8 cellular contexts compared by ENCODE assay signal in genomic region chr4:152535236-152535902, GRCh38. TPM values are rescaled to one million over a fixed set of nuclear protein-coding genes. Genes with fewer than 3 reads are reported as not detected.
DNase-seq lines count a peak whose midpoint lies in the region; ATAC-seq and TF ChIP-seq lines count a peak whose summit lies in the region.

No MANE protein-coding gene starts in this region.

- POLR2A ChIA-PET in activated B cell treated with CpG ODN at 0.5 μM for 24 hours (lab: Charles Lee): interaction anchor here (0.6 to 7.3 kb wide), 26 partner anchors 9 to 667 kb away, joined by 3 to 136 read pairs (median 8); partner anchors contain the start of genes ARFIP1, TIGD4 and TMEM154

- CTCF ChIA-PET in activated B cell treated with CpG ODN at 0.5 μM for 24 hours (lab: Charles Lee): interaction anchor here (0.6 to 2.9 kb wide), 6 partner anchors 18 to 200 kb away, joined by 3 to 20 read pairs (median 3); no protein-coding TSS in a partner anchor

- peaks cover 42% of the 10 kb centered on the region for H4K20me1 ChIP-seq in neural progenitor cell (ENCODE audit: low read depth)

- H3K27ac Mint-ChIP-seq in activated B cell treated with CpG ODN at 0.5 μM for 24 hours (peak overlapping the region; percentile 98), neural progenitor cell (no peak overlapping the region)

- H3K27me3 Mint-ChIP-seq in activated B cell treated with CpG ODN at 0.5 μM for 24 hours (no peaks in the 10 kb centered on the region), neural progenitor cell (ENCODE audit: insufficient read depth, low read depth) (no peaks in the 10 kb centered on the region)

- H3K36me3 ChIP-seq in neural progenitor cell: no peaks in the 10 kb centered on the region

- ATAC-seq in HG03108 (IDR thresholded peaks at IDR 0.05; ENCODE audit: unreplicated experiment): peak; percentile 8
- ATAC-seq in activated B cell treated with CpG ODN at 0.5 μM for 24 hours (ENCODE audit: low read depth): peak; percentile 2

- intact Hi-C loops in activated B cell treated with CpG ODN at 0.5 μM for 24 hours (cut with micrococcal nuclease): loop anchor here (1.0 to 10.0 kb wide), 3 partner anchors 15 to 1149 kb away; partner anchors contain the start of gene TLR2

- H3K4me3 ChIP-seq in epithelial cell of proximal tubule (ENCODE audit: low read depth, low read length) (peak overlapping the region; percentile 78), neural progenitor cell (peak overlapping the region; percentile 95)

- peak overlapping the region; percentile 79 for H3K27ac ChIP-seq in neural progenitor cell

- H3K4me1 Mint-ChIP-seq in activated B cell treated with CpG ODN at 0.5 μM for 24 hours (peaks cover 75% of the 10 kb centered on the region), neural progenitor cell (peaks cover 43% of the 10 kb centered on the region)

- H3K79me2 ChIP-seq in neural progenitor cell (ENCODE audit: low read depth): peaks cover 92% of the 10 kb centered on the region

- peaks cover 43% of the 10 kb centered on the region for H3K4me1 ChIP-seq in neural progenitor cell

- no peaks in the 10 kb centered on the region for H3K27me3 ChIP-seq in neural progenitor cell

- H3K36me3 Mint-ChIP-seq in activated B cell treated with CpG ODN at 0.5 μM for 24 hours (ENCODE audit: low read depth): peaks cover 55% of the 10 kb centered on the region
- peaks cover 6% of the 10 kb centered on the region for H3K36me3 Mint-ChIP-seq in neural progenitor cell

- peaks cover 21% of the 10 kb centered on the region for H3F3A ChIP-seq in neural progenitor cell (ENCODE audit: low read depth)

- H2AFZ ChIP-seq in neural progenitor cell (replicated peaks): peak overlapping the region; percentile 48

- H3K4me3 Mint-ChIP-seq in activated B cell treated with CpG ODN at 0.5 μM for 24 hours (peak overlapping the region; percentile 99), neural progenitor cell (peak overlapping the region; percentile 97)

- H3K9me3 ChIP-seq in neural progenitor cell (ENCODE audit: low read depth): no peaks in the 10 kb centered on the region

- DNase-seq in stimulated activated CD4-positive, alpha-beta T cell treated with anti-CD3 and anti-CD28 coated beads, Interleukin-1b, Interleukin-23, amount 100 ng/mL, for 4 hours (ENCODE audit: low read depth in 2 of 2): peak; percentile 11 to 27
- DNase-seq in stimulated activated CD4-positive, alpha-beta T cell treated with anti-CD3 and anti-CD28 coated beads, Interleukin-1b, Interleukin-23, amount 100 ng/mL, for 48 hours: no peak
- DNase-seq in activated B cell treated with CpG ODN at 0.5 μM for 24 hours (peak; percentile 46), epithelial cell of proximal tubule (ENCODE audit: low read depth) (no peak), neural progenitor cell (ENCODE audit: low spot score) (peak; percentile 55), cerebellar cortex (ENCODE audit: low spot score) (no peak), SK-N-DZ (ENCODE audit: low spot score) (no peak)

- no peaks in the 10 kb centered on the region for H3K9me3 Mint-ChIP-seq in activated B cell treated with CpG ODN at 0.5 μM for 24 hours
- no peaks in the 10 kb centered on the region for H3K9me3 Mint-ChIP-seq in neural progenitor cell

- TF ChIP-seq CTCF in activated B cell treated with CpG ODN at 0.5 μM for 24 hours (IDR thresholded peaks at IDR 0.05) (no peak), epithelial cell of proximal tubule (conservative IDR thresholded peaks at IDR 0.05; ENCODE audit: low read depth, low read length) (no peak), neural progenitor cell (IDR thresholded peaks at IDR 0.05) (no peak)

- H3K4me2 ChIP-seq in neural progenitor cell: peak overlapping the region; percentile 91

- H3K9ac ChIP-seq in neural progenitor cell: peak overlapping the region; percentile 81

RNA-seq across cellular contexts. Expression of gene FBXW7, which starts 0.5 kb away (rescaled TPM):
- total RNA-seq in activated B cell treated with CpG ODN at 0.5 μM for 24 hours: 96.5 and 102 TPM in 2 replicates
- 8.8 and 32.9 TPM in 2 replicates for total RNA-seq in epithelial cell of proximal tubule
- total RNA-seq in neural progenitor cell (ENCODE audit: low replicate concordance): 43.9 TPM in 2 replicates
- polyA plus RNA-seq in SK-N-DZ (2014; cell fraction: cytosol; rRNA removed): 7.4 and 11.4 TPM in 2 replicates
- 16.8 and 17.0 TPM in 2 replicates for polyA plus RNA-seq in SK-N-DZ (2014; cell fraction: nucleus; rRNA removed)

Comparison
In these comparisons a context has a peak if more than half of its experiments do, and no peak if none do; other contexts are left out.
1. DNase-seq: peak in stimulated activated CD4-positive, alpha-beta T cell treated with anti-CD3 and anti-CD28 coated beads, Interleukin-1b, Interleukin-23, amount 100 ng/mL, for 4 hours (2 of 2), activated B cell treated with CpG ODN at 0.5 μM for 24 hours (single experiment) and neural progenitor cell (single experiment); none in stimulated activated CD4-positive, alpha-beta T cell treated with anti-CD3 and anti-CD28 coated beads, Interleukin-1b, Interleukin-23, amount 100 ng/mL, for 48 hours (single experiment), epithelial cell of proximal tubule (single experiment), cerebellar cortex (single experiment) and SK-N-DZ (single experiment).